Comparison of ENCODE assay signal across 8 cellular contexts in genomic region chr19:12294308-12295158, GRCh38. TPM values are rescaled to one million over a fixed set of nuclear protein-coding genes. Genes with fewer than 3 reads are reported as not detected.
A peak's percentile ranks its signal among the peaks of the same experiment; 100 is the strongest.
DNase-seq lines count a peak whose midpoint lies in the region; ATAC-seq and TF ChIP-seq lines count a peak whose summit lies in the region.

ZNF44 (minus strand) TSS chr19:12294883; CDS start chr19:12294694, 189 bp downstream.

- H3K9ac ChIP-seq in IMR-90 (ENCODE audit: low read depth, low read length) = peak within 1 kb of the TSS; percentile 85

- ATAC-seq in GM21526 (IDR thresholded peaks at IDR 0.05; ENCODE audit: low FRiP score, unreplicated experiment) (peak; percentile 86), IMR-90 (ENCODE audit: low read depth) (peak; percentile 98), Panc1 (peak; percentile 98)
- ATAC-seq in activated T-cell treated with anti-CD3 and anti-CD28 coated beads, Interleukin-2, amount 50 U/mL, for 72 hours (replicated peaks in 1 of 2) = peak; percentile 97

- peak within 1 kb of the TSS; percentile 99 for H4K8ac ChIP-seq in IMR-90 (ENCODE audit: low read depth in 2 of 2, low read length in 2 of 2)

- CTCF ChIA-PET in IMR-90 (lab: Yijun Ruan, JAX) = no interaction called here
- CTCF ChIA-PET in Panc1 (lab: Charles Lee) = no interaction called here

- H3K27me3 Mint-ChIP-seq in activated T-cell treated with anti-CD3 and anti-CD28 coated beads, Interleukin-2, amount 50 U/mL, for 72 hours (ENCODE audit: low read depth) = no peaks in the 10 kb centered on the region

- no peak within 1 kb of the TSS for H3K56ac ChIP-seq in IMR-90 (ENCODE audit: extremely low read depth, insufficient read depth, low read length)

- TF ChIP-seq POLR2A in IMR-90 (IDR thresholded peaks at IDR 0.05; ENCODE audit: low read depth, low read length) (no peak), esophagus squamous epithelium (IDR thresholded peaks at IDR 0.05) (peak in 3 of 4 donors; percentile 66 to 85 (median 67))

- intact Hi-C loops in IMR-90 (cut with micrococcal nuclease) = loop anchor here (5.0 to 10.0 kb wide), 3 partner anchors 38 to 148 kb away; partner anchors contain the start of genes ZNF136, ZNF443 and ZNF563
- intact Hi-C loops in Panc1 (cut with micrococcal nuclease; ENCODE audit: unreplicated experiment) = no loop called here
- intact Hi-C loops in esophagus squamous epithelium (cut with DNase I) = no loop called here

- H3K23ac ChIP-seq in IMR-90 (ENCODE audit: low read depth, low read length) = no peak within 1 kb of the TSS; the same call in 1 of the 2 replicates

- H4K91ac ChIP-seq in IMR-90 (ENCODE audit: insufficient read depth, low read depth, low read length) = peak within 1 kb of the TSS; percentile 88

- H3K14ac ChIP-seq in IMR-90 (replicated peaks; ENCODE audit: low read depth, low read length) = peak within 1 kb of the TSS; percentile 84

- no peaks in the 10 kb centered on the region for H3K9me1 ChIP-seq in IMR-90 (ENCODE audit: insufficient read depth, low read length)

- in situ Hi-C loops in IMR-90 (cut with MboI; ENCODE audit: low sequenced_read_pairs) (no loop called here), Panc1 (cut with HindIII; ENCODE audit: low pct_unique_long_range_greater_than_20kb, low sequenced_read_pairs) (no loop called here)

- peak within 1 kb of the TSS; percentile 88 for H3K27ac ChIP-seq in IMR-90 (ENCODE audit: insufficient read depth, low read length)
- H3K27ac ChIP-seq in Panc1 (ENCODE audit: low read length) = peak within 1 kb of the TSS; percentile 78
- H3K27ac ChIP-seq in esophagus squamous epithelium = peak within 1 kb of the TSS; percentile 93 to 99 (median 97)

- POLR2A ChIA-PET in IMR-90 (lab: Charles Lee; ENCODE audit: unreplicated experiment) = no interaction called here
- POLR2A ChIA-PET in Panc1 (lab: Charles Lee) = no interaction called here

- H3K4me3 Mint-ChIP-seq in activated T-cell treated with anti-CD3 and anti-CD28 coated beads, Interleukin-2, amount 50 U/mL, for 72 hours = peak within 1 kb of the TSS; percentile 99 to 100

- dilution Hi-C loops in IMR-90 (cut with HindIII; ENCODE audit: low sequenced_read_pairs, unreplicated experiment) = no loop called here

- peak within 1 kb of the TSS; percentile 95 for H3K4me2 ChIP-seq in IMR-90 (ENCODE audit: low read depth, low read length)

- H3K36me3 ChIP-seq in IMR-90 (ENCODE audit: control insufficient read depth, insufficient read depth, low read length) (0 out of 2 replicates have a peak, but pooled peaks cover 2% of the 10 kb centered on the region), Panc1 (ENCODE audit: control insufficient read depth, insufficient read depth, low read length) (peaks cover 2% of the 10 kb centered on the region; the same call in 1 of the 2 replicates), esophagus squamous epithelium (no peaks in the 10 kb centered on the region)

- TF ChIP-seq CTCF in IMR-90 (conservative IDR thresholded peaks at IDR 0.05; ENCODE audit: low read depth, low read length) (no peak), Panc1 (IDR thresholded peaks at IDR 0.05) (no peak), esophagus squamous epithelium (IDR thresholded peaks at IDR 0.05) (no peak)

- peaks cover 6 to 11% of the 10 kb centered on the region in 2 donors for H3K36me3 Mint-ChIP-seq in activated T-cell treated with anti-CD3 and anti-CD28 coated beads, Interleukin-2, amount 50 U/mL, for 72 hours (ENCODE audit: insufficient read depth in 2 of 2)

- no peak within 1 kb of the TSS for H2AK5ac ChIP-seq in IMR-90 (ENCODE audit: low read depth, low read length)

- H3K4me1 ChIP-seq in IMR-90 (ENCODE audit: control insufficient read depth, insufficient read depth, low read length) (peaks cover 3% of the 10 kb centered on the region), Panc1 (ENCODE audit: control insufficient read depth, insufficient read depth, low read length) (no peaks in the 10 kb centered on the region), esophagus squamous epithelium (peaks cover 15 to 47% (median 22%) of the 10 kb centered on the region in 3 donors)

- H3K79me1 ChIP-seq in IMR-90 (ENCODE audit: low read depth in 1 of 2, low read length in 2 of 2) = peaks cover 8 to 27% of the 10 kb centered on the region in 2 experiments; a peak in 3 of 4 replicates

- H2AFZ ChIP-seq in IMR-90 (replicated peaks; ENCODE audit: low read length, poor library complexity) = peak within 1 kb of the TSS; percentile 99

- H3K4me3 ChIP-seq in IMR-90 (ENCODE audit: insufficient read depth, low read depth, low read length) (peak within 1 kb of the TSS; percentile 81), Panc1 (ENCODE audit: low read depth in 2 of 2, low read length in 2 of 2) (peak within 1 kb of the TSS; percentile 83 to 85), esophagus squamous epithelium (peak within 1 kb of the TSS; percentile 70 to 97 (median 93))

- H3K4me1 Mint-ChIP-seq in activated T-cell treated with anti-CD3 and anti-CD28 coated beads, Interleukin-2, amount 50 U/mL, for 72 hours (ENCODE audit: low read depth) = peaks cover 37% of the 10 kb centered on the region

- no peaks in the 10 kb centered on the region for H3K9me3 ChIP-seq in IMR-90 (ENCODE audit: control insufficient read depth, insufficient read depth, low read length)
- H3K9me3 ChIP-seq in Panc1 (ENCODE audit: control insufficient read depth, insufficient read depth, low read depth, low read length) = no peaks in the 10 kb centered on the region
- H3K9me3 ChIP-seq in esophagus squamous epithelium = no peaks in the 10 kb centered on the region

- H2BK5ac ChIP-seq in IMR-90 (ENCODE audit: low read depth, low read length, poor library complexity, severe bottlenecking) = peak within 1 kb of the TSS; percentile 87

- no peaks in the 10 kb centered on the region for H3K9me3 Mint-ChIP-seq in activated T-cell treated with anti-CD3 and anti-CD28 coated beads, Interleukin-2, amount 50 U/mL, for 72 hours

- 1% methylated on average over 27 of the region's 64 CpGs; no CpG with 5 or more reads in 1 of the 2 experiments for WGBS in IMR-90 (ENCODE audit: extremely low coverage in 2 of 2, insufficient read length in 1 of 2), 2 experiments
- 0% methylated on average over 17 of the region's 64 CpGs; no CpG with 5 or more reads in 1 of the 2 donors for WGBS in esophagus squamous epithelium, 2 donors

- peak within 1 kb of the TSS; percentile 57 for H3K18ac ChIP-seq in IMR-90 (ENCODE audit: low read depth, low read length)

- H2BK15ac ChIP-seq in IMR-90 (ENCODE audit: low read depth, low read length) = no peak within 1 kb of the TSS; the same call in 2 of the 3 replicates

- TF ChIP-seq RAD21 in IMR-90 (IDR thresholded peaks at IDR 0.05; ENCODE audit: low read length) = no peak

- H4K20me1 ChIP-seq in IMR-90 (ENCODE audit: insufficient read depth, low read length) = no peaks in the 10 kb centered on the region

- no TSS peak for BruUV-seq in IMR-90 (replicated peaks; lab: Mats Ljungman, UMichigan)
- BruUV-seq in Panc1 (replicated peaks; lab: Mats Ljungman, UMichigan) = no TSS peak

- peak within 1 kb of the TSS; percentile 71; the same call in 1 of the 2 replicates for H2BK120ac ChIP-seq in IMR-90 (ENCODE audit: low read depth, low read length)

- H4K5ac ChIP-seq in IMR-90 (ENCODE audit: low read depth, low read length) = peak within 1 kb of the TSS; percentile 97

- peak within 1 kb of the TSS; percentile 90 for H3K4ac ChIP-seq in IMR-90 (ENCODE audit: low read depth, low read length)

- H3K27me3 ChIP-seq in IMR-90 (ENCODE audit: control insufficient read depth, insufficient read depth, low read length) (no peaks in the 10 kb centered on the region), Panc1 (ENCODE audit: control insufficient read depth, insufficient read depth, low read length) (no peaks in the 10 kb centered on the region), esophagus squamous epithelium (no peaks in the 10 kb centered on the region)

- DNase-seq in DMS 273 treated with DMSO at 0.1 percent for 48 hours (lab: John Stamatoyannopoulos, UW) (peak; percentile 94), IMR-90 (peak; percentile 91), Panc1 (ENCODE audit: low read depth, low spot score) (peak; percentile 87), esophagus squamous epithelium (lab: John Stamatoyannopoulos, UW) (peak; percentile 92), myocyte (ENCODE audit: low read depth) (peak; percentile 98)
- DNase-seq in activated T-cell treated with anti-CD3 and anti-CD28 coated beads, Interleukin-2, amount 50 U/mL, for 72 hours = peak; percentile 95 to 98
- peak; percentile 89 to 96 for DNase-seq in stimulated activated CD8-positive, alpha-beta memory T cell treated with anti-CD3 and anti-CD28 coated beads, Interleukin-7, amount 100 ng/mL, for 48 hours (ENCODE audit: extremely low read depth in 1 of 2, low read depth in 1 of 2)

- H2BK20ac ChIP-seq in IMR-90 (ENCODE audit: low read depth, low read length) = no peak within 1 kb of the TSS

- H3K27ac Mint-ChIP-seq in activated T-cell treated with anti-CD3 and anti-CD28 coated beads, Interleukin-2, amount 50 U/mL, for 72 hours = peak within 1 kb of the TSS; percentile 98

- peak within 1 kb of the TSS; percentile 91 for H2AK9ac ChIP-seq in IMR-90 (replicated peaks; ENCODE audit: low read depth, low read length, poor library complexity)

TF ChIP-seq in IMR-90, 13 proteins besides CTCF, POLR2A, EP300 and RAD21 (continues in another document):
- TF ChIP-seq CHD1 (IDR thresholded peaks at IDR 0.05; ENCODE audit: low read depth, low read length) = no peak
- TF ChIP-seq ELK1 (IDR thresholded peaks at IDR 0.05; ENCODE audit: borderline replicate concordance, low read depth, low read length) = no peak
- no peak for TF ChIP-seq RCOR1 (IDR thresholded peaks at IDR 0.05; ENCODE audit: insufficient replicate concordance, low read length)
- no peak for TF ChIP-seq RFX5 (IDR thresholded peaks at IDR 0.05; ENCODE audit: low read depth, low read length)
- no peak for TF ChIP-seq CEBPB (IDR thresholded peaks at IDR 0.05; ENCODE audit: low read depth, low read length)

RNA-seq across cellular contexts. Expression of gene ZNF44, which starts in this region (rescaled TPM):
- total RNA-seq in IMR-90 (2012; rRNA removed) (6.1 and 6.6 TPM in 2 replicates), Panc1 (2021; ENCODE audit: unreplicated experiment) (5.0 TPM), esophagus squamous epithelium (10 to 100 TPM in 1 of 4 donors, 1 to 10 TPM in 3; 5.9 to 11.6 (median 6.7) TPM), myocyte (8.2 and 8.7 TPM in 2 replicates)
- polyA plus RNA-seq in IMR-90 (2012; rRNA removed) = 2.6 and 3.5 TPM in 2 replicates
- 0.56 and 1.5 TPM in 2 replicates for polyA plus RNA-seq in IMR-90 (2012; cell fraction: cytosol; rRNA removed)
- 1.5 and 9.5 TPM in 2 replicates for polyA plus RNA-seq in IMR-90 (2012; cell fraction: nucleus; rRNA removed; ENCODE audit: low replicate concordance)
- 2.0 TPM for polyA plus RNA-seq in Panc1 (2012; ENCODE audit: insufficient read length)
- total RNA-seq in activated T-cell treated with anti-CD3 and anti-CD28 coated beads, Interleukin-2, amount 50 U/mL, for 72 hours = 10 to 100 TPM; 10.8 to 11.8 TPM
- polyA plus RNA-seq in myocyte (2012) = 4.9 TPM

Comparison
In these comparisons a context has a peak if more than half of its experiments do, and no peak if none do; other contexts are left out.
1. Peak in every context shown above with its lines: DNase-seq, ATAC-seq, H3K4me3 ChIP-seq and H3K27ac ChIP-seq.